ENCODE assay signal across 13 cellular contexts in the genomic region with DNA sequence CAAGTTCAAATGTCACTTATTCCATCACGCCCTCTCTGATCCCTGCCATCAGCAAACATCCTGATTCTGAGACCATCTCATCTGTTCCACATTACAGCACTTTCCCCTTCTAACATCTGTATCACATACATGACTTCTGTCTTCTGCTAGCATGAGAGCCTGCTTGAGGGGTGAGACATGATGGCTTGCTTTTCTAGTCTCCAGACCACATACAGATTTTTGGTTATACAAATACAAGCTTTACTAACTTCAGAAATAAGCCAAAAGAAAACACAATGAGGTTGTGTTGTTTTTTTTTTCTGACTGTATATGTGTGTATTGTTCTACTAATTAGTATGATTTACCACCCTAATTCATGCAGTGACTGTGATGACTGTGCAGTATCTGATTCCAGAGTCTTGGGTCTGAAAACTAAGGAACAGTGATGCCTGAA.
"Had no signal": no experiment of that assay in that cellular context is flagged by ENCODE, and none has a peak within 500 bp of the region (broad histone marks: within the 10 kb centered on the region; RNA-seq: fewer than 3 reads in every experiment).

No MANE protein-coding gene starts in this region.

- DNase-seq: activated CD4-positive, alpha-beta T cell treated with anti-CD3 and anti-CD28 coated beads, Interleukin-2, amount 50 U/mL, for 48 hours; activated CD4-positive, CD25-positive, alpha-beta regulatory T cell treated with anti-CD3 and anti-CD28 coated beads, Interleukin-2, amount 50 U/mL, for 72 hours; activated CD8-positive, alpha-beta memory T cell treated with anti-CD3 and anti-CD28 coated beads, Interleukin-2, amount 10 ng/mL, durations not matched to agents 7 days and 5 days; activated gamma-delta T cell; activated T-cell treated with anti-CD3 and anti-CD28 coated beads, Interleukin-2, amount 50 U/mL, for 48 hours; effector memory CD8-positive, alpha-beta T cell; left cardiac atrium; natural killer cell; occipital lobe; stimulated activated CD4-positive, alpha-beta T cell treated with anti-CD3 and anti-CD28 coated beads, Interleukin-4, amount 100 ng/mL, for 1 hour; stimulated activated CD8-positive, alpha-beta memory T cell treated with anti-CD3 and anti-CD28 coated beads, Interleukin-4, amount 100 ng/mL, for 48 hours; stimulated activated naive CD8-positive, alpha-beta T cell treated with anti-CD3 and anti-CD28 coated beads, Interleukin-15, amount 100 ng/mL, for 72 hours; thyroid gland had no signal
